Comparison of ENCODE assay signal across 9 cellular contexts in genomic region chr3:189324538-189325138, GRCh38.
DNase-seq lines count a peak whose midpoint lies in the region; ATAC-seq and TF ChIP-seq lines count a peak whose summit lies in the region.
"Had no signal": no experiment of that assay in that cellular context is flagged by ENCODE, and none has a peak within 500 bp of the region (broad histone marks: within the 10 kb centered on the region; RNA-seq: fewer than 3 reads in every experiment).

No MANE protein-coding gene starts in this region.

- no peaks in the 10 kb centered on the region for H3K27me3 Mint-ChIP-seq in activated CD4-positive, alpha-beta T cell treated with anti-CD3 and anti-CD28 coated beads for 36 hours

- no peak overlapping the region for H3K4me3 ChIP-seq in effector memory CD4-positive, alpha-beta T cell (ENCODE audit: insufficient read depth, low read depth, low read length, poor library complexity, severe bottlenecking)

- no peaks in the 10 kb centered on the region for H3K36me3 ChIP-seq in effector memory CD4-positive, alpha-beta T cell (ENCODE audit: control insufficient read depth, insufficient read depth, low read length)
- H3K36me3 ChIP-seq: neutrophil had no signal

- POLR2A ChIA-PET in activated CD4-positive, alpha-beta T cell treated with anti-CD3 and anti-CD28 coated beads for 36 hours (lab: Charles Lee) = interaction anchor here (0.7 to 1.4 kb wide), 3 partner anchors 15 to 774 kb away, joined by 3 to 9 read pairs (median 4); no protein-coding TSS in a partner anchor

- TF ChIP-seq POLR2A in erythroblast (IDR thresholded peaks at IDR 0.05; ENCODE audit: low read length) = no peak

- H3K4me1 ChIP-seq in effector memory CD4-positive, alpha-beta T cell (ENCODE audit: control insufficient read depth, insufficient read depth, low read length, poor library complexity, severe bottlenecking) = peaks cover 38% of the 10 kb centered on the region

- CTCF ChIA-PET in activated CD4-positive, alpha-beta T cell treated with anti-CD3 and anti-CD28 coated beads for 36 hours (lab: Charles Lee) = interaction anchor here (0.6 to 4.3 kb wide), 9 partner anchors 10 to 637 kb away, joined by 3 to 16 read pairs (median 3); no protein-coding TSS in a partner anchor

- peak overlapping the region; percentile 49 for H3K4me3 Mint-ChIP-seq in activated CD4-positive, alpha-beta T cell treated with anti-CD3 and anti-CD28 coated beads for 36 hours

- peaks cover 36% of the 10 kb centered on the region for H3K36me3 Mint-ChIP-seq in activated CD4-positive, alpha-beta T cell treated with anti-CD3 and anti-CD28 coated beads for 36 hours (ENCODE audit: low read depth)

- peak; percentile 100 for ATAC-seq in HG03064 (IDR thresholded peaks at IDR 0.05; ENCODE audit: low read depth, unreplicated experiment)
- peak; percentile 96 for ATAC-seq in activated CD4-positive, alpha-beta T cell treated with anti-CD3 and anti-CD28 coated beads for 36 hours

- DNase-seq in activated gamma-delta T cell treated with Interleukin-2 at 50 U/mL for 16 hours = peak; percentile 77
- DNase-seq in activated gamma-delta T cell (lab: John Stamatoyannopoulos, UW) = no peak
- peak; percentile 91 for DNase-seq in NCI-H2107 treated with DMSO at 0.1 percent for 48 hours (lab: John Stamatoyannopoulos, UW; ENCODE audit: unreplicated experiment)
- peak; percentile 91 for DNase-seq in activated CD4-positive, alpha-beta T cell treated with anti-CD3 and anti-CD28 coated beads for 36 hours
- peak; percentile 74 to 80 (median 76) for DNase-seq in effector memory CD4-positive, alpha-beta T cell
- peak; percentile 59 to 69 for DNase-seq in stimulated activated CD4-positive, alpha-beta T cell treated with anti-CD3 and anti-CD28 coated beads, Interleukin-12 subunit alpha, Interleukin-12 subunit beta, amount 100 ng/mL, for 24 hours (ENCODE audit: low read depth in 2 of 2)
- DNase-seq in erythroblast (lab: John Stamatoyannopoulos, UW) = no peak

- H3K9me3 Mint-ChIP-seq in activated CD4-positive, alpha-beta T cell treated with anti-CD3 and anti-CD28 coated beads for 36 hours (ENCODE audit: low read depth) = peaks cover 7% of the 10 kb centered on the region

- H3K27ac Mint-ChIP-seq in activated CD4-positive, alpha-beta T cell treated with anti-CD3 and anti-CD28 coated beads for 36 hours = peak overlapping the region; percentile 96

- H3K4me1 Mint-ChIP-seq in activated CD4-positive, alpha-beta T cell treated with anti-CD3 and anti-CD28 coated beads for 36 hours = peaks cover 67% of the 10 kb centered on the region

- H3K27ac ChIP-seq in effector memory CD4-positive, alpha-beta T cell (ENCODE audit: insufficient read depth, low read length, poor library complexity, severe bottlenecking) = peak overlapping the region; percentile 55
- H3K27ac ChIP-seq: neutrophil had no signal

- no peaks in the 10 kb centered on the region for H3K9me3 ChIP-seq in effector memory CD4-positive, alpha-beta T cell (ENCODE audit: control insufficient read depth, low read length)
- H3K9me3 ChIP-seq: neutrophil had no signal

- no peaks in the 10 kb centered on the region for H3K27me3 ChIP-seq in effector memory CD4-positive, alpha-beta T cell (replicated peaks; ENCODE audit: control insufficient read depth, insufficient read depth, low read length, poor library complexity, severe bottlenecking)
- H3K27me3 ChIP-seq: neutrophil had no signal

- intact Hi-C loops in activated CD4-positive, alpha-beta T cell treated with anti-CD3 and anti-CD28 coated beads for 36 hours (cut with DNase I, micrococcal nuclease) = loop anchor here (1.0 to 10.0 kb wide), 12 partner anchors 19 to 1400 kb away; no protein-coding TSS in a partner anchor

Comparison
In these comparisons a context has a peak if more than half of its experiments do, and no peak if none do; other contexts are left out.
1. DNase-seq: peak in activated gamma-delta T cell treated with Interleukin-2 at 50 U/mL for 16 hours (single experiment), NCI-H2107 treated with DMSO at 0.1 percent for 48 hours (single experiment), activated CD4-positive, alpha-beta T cell treated with anti-CD3 and anti-CD28 coated beads for 36 hours (single experiment), effector memory CD4-positive, alpha-beta T cell (3 of 3) and stimulated activated CD4-positive, alpha-beta T cell treated with anti-CD3 and anti-CD28 coated beads, Interleukin-12 subunit alpha, Interleukin-12 subunit beta, amount 100 ng/mL, for 24 hours (2 of 2); none in activated gamma-delta T cell (single experiment) and erythroblast (0 of 2).